In the genomic region with DNA sequence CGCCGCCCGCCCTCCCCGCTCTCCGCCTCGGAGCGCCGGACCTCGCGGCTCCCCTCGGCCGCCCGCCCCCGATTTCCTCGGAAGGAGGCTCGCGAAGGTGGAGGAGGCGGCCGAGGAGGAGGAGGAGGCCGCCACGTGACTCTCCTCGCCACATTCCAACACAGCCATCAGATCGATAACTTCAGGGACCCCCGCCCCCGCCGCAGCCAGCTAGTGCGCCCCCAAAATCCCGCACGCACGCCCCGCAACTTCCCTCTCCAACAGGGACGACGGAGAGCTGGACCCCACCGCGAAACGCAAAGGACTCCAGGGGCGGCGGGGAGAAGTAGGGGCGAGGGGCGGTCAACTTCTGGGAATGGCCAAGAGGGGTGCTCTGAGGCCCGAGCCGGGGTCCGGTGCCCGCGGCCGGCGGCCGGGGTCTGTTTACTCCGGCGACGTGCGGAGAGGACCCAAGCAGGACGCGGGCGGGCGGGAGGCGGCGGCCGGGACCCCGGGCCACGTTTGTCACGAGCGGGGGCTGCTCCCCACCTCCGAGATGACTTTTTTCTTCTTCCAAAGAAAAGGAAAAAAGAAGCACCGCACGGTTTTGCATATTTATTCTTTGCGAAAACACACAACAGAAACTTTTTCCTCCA, we compare ENCODE assay signal across 8 cellular contexts. TPM values are rescaled to one million over a fixed set of nuclear protein-coding genes. Genes with fewer than 3 reads are reported as not detected.
DNase-seq lines count a peak whose midpoint lies in the region; ATAC-seq, FAIRE-seq and TF ChIP-seq lines count a peak whose summit lies in the region.

No MANE protein-coding gene starts in this region.

- peaks cover 25% of the 10 kb centered on the region for H3K27me3 Mint-ChIP-seq in GM23338 (ENCODE audit: insufficient read depth, low read depth, poor library complexity)

- TF ChIP-seq CTCF in GM23338 (conservative IDR thresholded peaks at IDR 0.05; ENCODE audit: low read depth in 2 of 2) (no peak), gastroesophageal sphincter (IDR thresholded peaks at IDR 0.05) (no peak), pancreas (IDR thresholded peaks at IDR 0.05) (no peak)

- H3K4me2 ChIP-seq in GM23338 = peak overlapping the region; percentile 90

- H3K27ac ChIP-seq in GM23338 (ENCODE audit: low read depth) (no peak overlapping the region), gastroesophageal sphincter (peak overlapping the region; percentile 36 to 90 (median 88)), pancreas (peak overlapping the region in 2 of 4 donors; percentile 48 to 53)

- peaks cover 15% of the 10 kb centered on the region for H3K79me2 ChIP-seq in GM23338 (replicated peaks; ENCODE audit: insufficient read depth)

- H3K27me3 ChIP-seq in GM23338 (ENCODE audit: insufficient read depth) (peaks cover 62% of the 10 kb centered on the region), gastroesophageal sphincter (peaks cover 51% of the 10 kb centered on the region), pancreas (peaks cover 0 to 29% (median 3%) of the 10 kb centered on the region in 4 donors)

- H3K9me2 ChIP-seq in GM23338 (ENCODE audit: insufficient read depth) = no peaks in the 10 kb centered on the region

- peak overlapping the region; percentile 97 for H3K4me3 Mint-ChIP-seq in GM23338

- intact Hi-C loops in pancreas (cut with DNase I) = no loop called here

- 0% methylated on average over 9 to 10 of the region's 67 CpGs for WGBS in gastroesophageal sphincter (ENCODE audit: low coverage in 1 of 2), 2 donors
- 3% methylated on average over 57 to 67 of the region's 67 CpGs for WGBS in pancreas, 2 donors

- TF ChIP-seq POLR2A in gastroesophageal sphincter (IDR thresholded peaks at IDR 0.05) = no peak

- H3K36me3 ChIP-seq in GM23338 (ENCODE audit: insufficient read depth) = no peaks in the 10 kb centered on the region
- no peaks in the 10 kb centered on the region for H3K36me3 ChIP-seq in gastroesophageal sphincter
- H3K36me3 ChIP-seq in pancreas = no peaks in the 10 kb centered on the region

- peak; percentile 36 for ATAC-seq in GM23338
- no peak for ATAC-seq in gastroesophageal sphincter
- ATAC-seq in pancreas = no peak
- no peak for ATAC-seq in HG02970 (IDR thresholded peaks at IDR 0.05; ENCODE audit: low FRiP score, unreplicated experiment)

- DNase-seq in GM23338 (ENCODE audit: low spot score) (peak; percentile 68), UCSD-AML1 (lab: John Stamatoyannopoulos, UW; ENCODE audit: unreplicated experiment) (peak; percentile 65), pancreas (peak in 3 of 6 donors; percentile 14 to 65 (median 63)), NCI-H1105 (lab: John Stamatoyannopoulos, UW) (no peak), superior temporal gyrus (ENCODE audit: extremely low spot score) (no peak)
- DNase-seq in activated effector memory CD4-positive, alpha-beta T cell treated with anti-CD3 and anti-CD28 coated beads, Interleukin-2, amount 50 U/mL, for 16 hours = no peak

- peaks cover 13% of the 10 kb centered on the region; the same call in 1 of the 2 replicates for H4K20me1 ChIP-seq in GM23338 (replicated peaks; ENCODE audit: insufficient read depth)

- TF ChIP-seq EP300 in gastroesophageal sphincter (IDR thresholded peaks at IDR 0.05) = no peak

- H3K4me3 ChIP-seq in GM23338 = peak overlapping the region; percentile 90
- H3K4me3 ChIP-seq in gastroesophageal sphincter = peak overlapping the region; percentile 39 to 80
- H3K4me3 ChIP-seq in pancreas = peak overlapping the region in 3 of 4 donors; percentile 10 to 67 (median 55)

- peak overlapping the region; percentile 93; the same call in 1 of the 2 replicates for H3K27ac Mint-ChIP-seq in GM23338

- H3K4me1 ChIP-seq in GM23338 (ENCODE audit: insufficient read depth) = peaks cover 13% of the 10 kb centered on the region
- H3K4me1 ChIP-seq in gastroesophageal sphincter = peaks cover 0 to 39% (median 9%) of the 10 kb centered on the region in 3 donors
- H3K4me1 ChIP-seq in pancreas = peaks cover 0 to 9% (median 8%) of the 10 kb centered on the region in 3 donors

- H2AFZ ChIP-seq in GM23338 = peak overlapping the region; percentile 89

- no peaks in the 10 kb centered on the region for H3K9me3 ChIP-seq in gastroesophageal sphincter
- H3K9me3 ChIP-seq in pancreas = no peaks in the 10 kb centered on the region

- peaks cover 8% of the 10 kb centered on the region; the same call in 1 of the 2 replicates for H3F3A ChIP-seq in GM23338 (replicated peaks; ENCODE audit: low read depth)

- no peaks in the 10 kb centered on the region for H3K9me3 Mint-ChIP-seq in GM23338

- FAIRE-seq in pancreas (lab: Jason Lieb, UNC) = no peak

- no peaks in the 10 kb centered on the region for H3K36me3 Mint-ChIP-seq in GM23338 (ENCODE audit: low read depth)

- H3K4me1 Mint-ChIP-seq in GM23338 = peaks cover 14% of the 10 kb centered on the region

TF ChIP-seq in GM23338, 12 proteins besides CTCF, POLR2A, EP300 and RAD21 (continues in another document):
- TF ChIP-seq, protein P1, sequence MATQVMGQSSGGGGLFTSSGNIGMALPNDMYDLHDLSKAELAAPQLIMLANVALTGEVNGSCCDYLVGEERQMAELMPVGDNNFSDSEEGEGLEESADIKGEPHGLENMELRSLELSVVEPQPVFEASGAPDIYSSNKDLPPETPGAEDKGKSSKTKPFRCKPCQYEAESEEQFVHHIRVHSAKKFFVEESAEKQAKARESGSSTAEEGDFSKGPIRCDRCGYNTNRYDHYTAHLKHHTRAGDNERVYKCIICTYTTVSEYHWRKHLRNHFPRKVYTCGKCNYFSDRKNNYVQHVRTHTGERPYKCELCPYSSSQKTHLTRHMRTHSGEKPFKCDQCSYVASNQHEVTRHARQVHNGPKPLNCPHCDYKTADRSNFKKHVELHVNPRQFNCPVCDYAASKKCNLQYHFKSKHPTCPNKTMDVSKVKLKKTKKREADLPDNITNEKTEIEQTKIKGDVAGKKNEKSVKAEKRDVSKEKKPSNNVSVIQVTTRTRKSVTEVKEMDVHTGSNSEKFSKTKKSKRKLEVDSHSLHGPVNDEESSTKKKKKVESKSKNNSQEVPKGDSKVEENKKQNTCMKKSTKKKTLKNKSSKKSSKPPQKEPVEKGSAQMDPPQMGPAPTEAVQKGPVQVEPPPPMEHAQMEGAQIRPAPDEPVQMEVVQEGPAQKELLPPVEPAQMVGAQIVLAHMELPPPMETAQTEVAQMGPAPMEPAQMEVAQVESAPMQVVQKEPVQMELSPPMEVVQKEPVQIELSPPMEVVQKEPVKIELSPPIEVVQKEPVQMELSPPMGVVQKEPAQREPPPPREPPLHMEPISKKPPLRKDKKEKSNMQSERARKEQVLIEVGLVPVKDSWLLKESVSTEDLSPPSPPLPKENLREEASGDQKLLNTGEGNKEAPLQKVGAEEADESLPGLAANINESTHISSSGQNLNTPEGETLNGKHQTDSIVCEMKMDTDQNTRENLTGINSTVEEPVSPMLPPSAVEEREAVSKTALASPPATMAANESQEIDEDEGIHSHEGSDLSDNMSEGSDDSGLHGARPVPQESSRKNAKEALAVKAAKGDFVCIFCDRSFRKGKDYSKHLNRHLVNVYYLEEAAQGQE (IDR thresholded peaks at IDR 0.05; ENCODE audit: unreplicated experiment) = no peak
- TF ChIP-seq ZNF114 (CRISPR knock-in tag; IDR thresholded peaks at IDR 0.05) = no peak
- no peak for TF ChIP-seq EZH2phosphoT487 (IDR thresholded peaks at IDR 0.05; ENCODE audit: unreplicated experiment)
- no peak for TF ChIP-seq CREB1 (CRISPR knock-in tag; IDR thresholded peaks at IDR 0.05; ENCODE audit: low read depth)
- no peak for TF ChIP-seq EZH2 (IDR thresholded peaks at IDR 0.05; ENCODE audit: low read depth, unreplicated experiment)
- no peak for TF ChIP-seq POLR2AphosphoS5 (IDR thresholded peaks at IDR 0.05; ENCODE audit: low read depth)

RNA-seq across cellular contexts. Expression of a gene that starts 1.9 kb away (rescaled TPM):
- total RNA-seq in GM23338 (2014; rRNA removed; shearing (Covaris generic)) = 9.2 and 10.4 TPM in 2 replicates
- 3.1 and 3.8 TPM in 2 replicates for polyA plus RNA-seq in GM23338 (2016; fragmentation: Nextera tagmentation; extraction: Ambion mirVana)
- total RNA-seq in gastroesophageal sphincter = 10 to 100 TPM in 3 of 4 donors, 1 to 10 TPM in 1; 9.9 to 29.3 (median 13.4) TPM
- total RNA-seq in pancreas = 1 to 10 TPM in 5 of 6 donors, under 1 TPM in 1; 0.54 to 6.0 (median 2.4) TPM
- polyA plus RNA-seq in pancreas = under 1 TPM; 0.42 to 0.63 TPM

Comparison
In these comparisons a context has a peak if more than half of its experiments do, and no peak if none do; other contexts are left out.
1. DNase-seq: peak in GM23338 (single experiment) and UCSD-AML1 (single experiment); none in NCI-H1105 (single experiment), activated effector memory CD4-positive, alpha-beta T cell treated with anti-CD3 and anti-CD28 coated beads, Interleukin-2, amount 50 U/mL, for 16 hours (single experiment) and superior temporal gyrus (single experiment).
2. Peak in every context shown above with its lines, with median percentiles within 50 percentile points of each other: H3K4me3 ChIP-seq.